17 cellular contexts compared by ENCODE assay signal in genomic region chr15:88651293-88651692, GRCh38. TPM values are rescaled to one million over a fixed set of nuclear protein-coding genes. Genes with fewer than 3 reads are reported as not detected.
DNase-seq lines count a peak whose midpoint lies in the region; ATAC-seq and TF ChIP-seq lines count a peak whose summit lies in the region.
"Had no signal": no experiment of that assay in that cellular context is flagged by ENCODE, and none has a peak within 500 bp of the region (broad histone marks: within the 10 kb centered on the region; RNA-seq: fewer than 3 reads in every experiment).

No MANE protein-coding gene starts in this region.

- peaks cover 20 to 92% (median 63%) of the 10 kb centered on the region in 4 donors for H3K4me1 Mint-ChIP-seq in CD4-positive, CD25-positive, alpha-beta regulatory T cell
- H3K4me1 Mint-ChIP-seq in osteocyte (ENCODE audit: unreplicated experiment): peaks cover 27% of the 10 kb centered on the region

- H3K36me3 ChIP-seq in CD4-positive, CD25-positive, alpha-beta regulatory T cell (ENCODE audit: control insufficient read depth, insufficient read depth, low read length): peaks cover 51% of the 10 kb centered on the region
- H3K36me3 ChIP-seq in RWPE2 (ENCODE audit: low read depth) (no peaks in the 10 kb centered on the region), lower lobe of right lung (peaks cover 6% of the 10 kb centered on the region)

- no peaks in the 10 kb centered on the region for H3K27me3 ChIP-seq in CD4-positive, CD25-positive, alpha-beta regulatory T cell (ENCODE audit: control insufficient read depth, insufficient read depth, low read length)
- no peaks in the 10 kb centered on the region for H3K27me3 ChIP-seq in RWPE2 (ENCODE audit: insufficient read depth, poor library complexity, severe bottlenecking)
- H3K27me3 ChIP-seq in lower lobe of right lung (ENCODE audit: low read depth): no peaks in the 10 kb centered on the region
- H3K27me3 ChIP-seq: heart left ventricle had no signal

- no peak for ATAC-seq in CD4-positive, CD25-positive, alpha-beta regulatory T cell (ENCODE audit: low read depth in 2 of 2)
- no peak for ATAC-seq in RWPE2 (ENCODE audit: low read depth)
- no peak for ATAC-seq in lower lobe of right lung
- ATAC-seq: heart left ventricle had no signal

- peaks cover 82% of the 10 kb centered on the region for H3K4me1 ChIP-seq in CD4-positive, CD25-positive, alpha-beta regulatory T cell (ENCODE audit: control insufficient read depth, insufficient read depth, low read length, poor library complexity, severe bottlenecking)
- H3K4me1 ChIP-seq in RWPE2 (ENCODE audit: insufficient read depth, poor library complexity, severe bottlenecking) (peaks cover 25% of the 10 kb centered on the region), lower lobe of right lung (peaks cover 36% of the 10 kb centered on the region)

- H3K9me3 Mint-ChIP-seq in CD4-positive, CD25-positive, alpha-beta regulatory T cell: no peaks in the 10 kb centered on the region
- no peaks in the 10 kb centered on the region for H3K9me3 Mint-ChIP-seq in osteocyte (ENCODE audit: unreplicated experiment)

- H3K4me3 Mint-ChIP-seq in CD4-positive, CD25-positive, alpha-beta regulatory T cell: peak overlapping the region; percentile 24 to 66 (median 47)
- no peak overlapping the region for H3K4me3 Mint-ChIP-seq in osteocyte (ENCODE audit: unreplicated experiment)

- H3K27me3 Mint-ChIP-seq in CD4-positive, CD25-positive, alpha-beta regulatory T cell: no peaks in the 10 kb centered on the region
- no peaks in the 10 kb centered on the region for H3K27me3 Mint-ChIP-seq in osteocyte (ENCODE audit: unreplicated experiment)

- no peaks in the 10 kb centered on the region for H3K9me3 ChIP-seq in CD4-positive, CD25-positive, alpha-beta regulatory T cell (ENCODE audit: control insufficient read depth in 2 of 2, low read length in 2 of 2)
- H3K9me3 ChIP-seq in RWPE2 (ENCODE audit: severe bottlenecking) (no peaks in the 10 kb centered on the region), lower lobe of right lung (no peaks in the 10 kb centered on the region)
- H3K9me3 ChIP-seq: heart left ventricle had no signal

- peak overlapping the region; percentile 90 to 97 (median 91) for H3K27ac Mint-ChIP-seq in CD4-positive, CD25-positive, alpha-beta regulatory T cell
- no peak overlapping the region for H3K27ac Mint-ChIP-seq in osteocyte (ENCODE audit: unreplicated experiment)

- H3K36me3 Mint-ChIP-seq in CD4-positive, CD25-positive, alpha-beta regulatory T cell: peaks cover 37% of the 10 kb centered on the region
- no peaks in the 10 kb centered on the region for H3K36me3 Mint-ChIP-seq in osteocyte (ENCODE audit: unreplicated experiment)

- H3K4me3 ChIP-seq in CD4-positive, CD25-positive, alpha-beta regulatory T cell (ENCODE audit: low read depth, low read length): no peak overlapping the region
- no peak overlapping the region for H3K4me3 ChIP-seq in RWPE2 (ENCODE audit: severe bottlenecking)
- H3K4me3 ChIP-seq in lower lobe of right lung: no peak overlapping the region
- H3K4me3 ChIP-seq: heart left ventricle, skin epidermis had no signal

- intact Hi-C loops in lower lobe of right lung (cut with DNase I): no loop called here

- TF ChIP-seq CTCF in RWPE2 (IDR thresholded peaks at IDR 0.05; ENCODE audit: poor library complexity, severe bottlenecking) (no peak), osteocyte (IDR thresholded peaks at IDR 0.05) (no peak), lower lobe of right lung (IDR thresholded peaks at IDR 0.05) (no peak)

- DNase-seq in CD4-positive, CD25-positive, alpha-beta regulatory T cell: no peak
- DNase-seq in RWPE2 (ENCODE audit: low spot score) (peak; percentile 23), caudate nucleus (lab: John Stamatoyannopoulos, UW) (no peak), osteocyte (ENCODE audit: extremely low spot score, unreplicated experiment) (peak; percentile 42), CD1c-positive myeloid dendritic cell (ENCODE audit: extremely low spot score) (no peak), NCI-H1048 (lab: John Stamatoyannopoulos, UW) (no peak), lower lobe of right lung (no peak)
- DNase-seq in stimulated activated CD4-positive, alpha-beta T cell treated with anti-CD3 and anti-CD28 coated beads, Interleukin-1b, Interleukin-23, amount 100 ng/mL, for 48 hours: no peak
- DNase-seq: AML-193; amygdala; heart left ventricle; KG1; midbrain; stimulated activated naive CD4-positive, alpha-beta T cell treated with Interleukin-2 at 50 U/mL for 16 hours had no signal

- peak overlapping the region; percentile 44 for H3K27ac ChIP-seq in CD4-positive, CD25-positive, alpha-beta regulatory T cell (ENCODE audit: insufficient read depth, low read length, poor library complexity, severe bottlenecking)
- H3K27ac ChIP-seq in RWPE2 (ENCODE audit: poor library complexity, severe bottlenecking) (no peak overlapping the region), caudate nucleus (ENCODE audit: low read depth, low read length) (peak overlapping the region; percentile 96), lower lobe of right lung (no peak overlapping the region)
- H3K27ac ChIP-seq: epithelial cell of prostate, heart left ventricle, HL-60 had no signal

RNA-seq across cellular contexts. Expression of gene ISG20, which starts 12.5 kb away (rescaled TPM):
- 257 TPM for total RNA-seq in CD4-positive, CD25-positive, alpha-beta regulatory T cell
- polyA plus RNA-seq in CD4-positive, CD25-positive, alpha-beta regulatory T cell: 100 to 1,000 TPM; 724 to 832 (median 792) TPM
- 8.4 and 10.2 TPM in 2 replicates for total RNA-seq in osteocyte
- 32.0 TPM for total RNA-seq in lower lobe of right lung

RNA-seq across cellular contexts. Expression of gene AEN, which starts 30.2 kb away (rescaled TPM):
- 52.4 TPM for total RNA-seq in CD4-positive, CD25-positive, alpha-beta regulatory T cell
- polyA plus RNA-seq in CD4-positive, CD25-positive, alpha-beta regulatory T cell: 10 to 100 TPM; 28.7 to 37.7 (median 35.4) TPM
- total RNA-seq in osteocyte (25.1 and 26.8 TPM in 2 replicates), lower lobe of right lung (23.8 TPM)

Comparison
In these comparisons a context has a peak if more than half of its experiments do, and no peak if none do; other contexts are left out.
1. DNase-seq: peak in RWPE2 (single experiment) and osteocyte (single experiment); none in CD4-positive, CD25-positive, alpha-beta regulatory T cell (0 of 3), caudate nucleus (0 of 61), CD1c-positive myeloid dendritic cell (single experiment), NCI-H1048 (single experiment), stimulated activated CD4-positive, alpha-beta T cell treated with anti-CD3 and anti-CD28 coated beads, Interleukin-1b, Interleukin-23, amount 100 ng/mL, for 48 hours (single experiment) and lower lobe of right lung (single experiment).
2. H3K27ac ChIP-seq: peak in CD4-positive, CD25-positive, alpha-beta regulatory T cell (single experiment) and caudate nucleus (single experiment); none in RWPE2 (single experiment) and lower lobe of right lung (single experiment).